Comparison of ENCODE assay signal across 8 cellular contexts in the genomic region with DNA sequence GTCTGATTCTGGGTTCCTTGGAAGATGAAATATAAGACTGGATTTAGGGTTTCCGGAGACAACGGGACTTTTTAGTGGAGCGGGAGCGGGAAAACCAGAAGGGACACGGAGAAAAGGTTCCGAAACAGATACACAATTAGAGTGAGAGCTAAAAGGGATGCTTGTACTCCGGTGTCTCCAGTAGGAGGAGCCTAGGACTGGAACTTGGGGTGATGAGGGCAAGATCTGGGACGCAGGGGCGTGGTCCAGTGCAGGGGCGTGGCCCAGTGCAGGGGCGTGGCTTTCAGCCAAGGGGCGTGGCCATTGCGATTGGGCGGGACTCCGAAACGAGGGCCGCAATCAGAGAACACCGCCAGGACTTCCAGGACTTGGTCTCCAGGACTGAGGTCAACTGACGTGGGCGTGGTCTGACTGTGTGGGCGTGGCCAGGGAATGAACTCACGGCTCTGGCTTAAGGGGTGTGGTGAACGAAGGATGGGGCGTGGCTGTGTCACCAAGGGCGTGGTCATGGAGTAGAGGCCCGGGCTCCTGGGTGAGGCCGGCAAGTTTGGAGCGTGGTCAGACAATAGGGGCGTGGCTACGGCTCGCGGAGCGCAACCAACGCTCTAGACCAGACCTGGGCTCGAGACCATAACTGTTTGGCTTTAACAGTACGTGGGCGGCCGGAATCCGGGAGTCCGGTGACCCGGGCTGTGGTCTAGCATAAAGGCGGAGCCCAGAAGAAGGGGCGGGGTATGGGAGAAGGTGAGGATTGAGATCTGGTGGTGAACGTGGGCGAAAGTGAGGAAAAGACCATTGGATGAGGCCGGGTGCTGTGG. TPM values are rescaled to one million over a fixed set of nuclear protein-coding genes. Genes with fewer than 3 reads are reported as not detected.
DNase-seq lines count a peak whose midpoint lies in the region; ATAC-seq and TF ChIP-seq lines count a peak whose summit lies in the region.

Gene DKKL1 (plus strand): TSS at position 613 of the 818 bp plus-strand sequence. CDS start 122 bp downstream, at position 735.

- TF ChIP-seq POLR2A in esophagus squamous epithelium (IDR thresholded peaks at IDR 0.05), result peak in 1 of 4 donors; percentile 59

- H3K4me1 ChIP-seq in esophagus squamous epithelium, result peaks cover 10 to 44% (median 15%) of the 10 kb centered on the region in 3 donors

- H3K27ac ChIP-seq in esophagus squamous epithelium, result peak within 1 kb of the TSS; percentile 72 to 94 (median 92)

- peaks cover 0 to 12% (median 0%) of the 10 kb centered on the region in 3 donors for H3K36me3 ChIP-seq in esophagus squamous epithelium

- H3K4me3 ChIP-seq in esophagus squamous epithelium, result peak within 1 kb of the TSS; percentile 37 to 81 (median 70)

- H3K27me3 ChIP-seq in esophagus squamous epithelium, result peaks cover 0 to 26% (median 0%) of the 10 kb centered on the region in 4 donors

- intact Hi-C loops in esophagus squamous epithelium (cut with DNase I), result no loop called here

- H3K9me3 ChIP-seq in esophagus squamous epithelium, result peaks cover 0 to 7% (median under 1%) of the 10 kb centered on the region in 3 donors

- DNase-seq in DMS 273 treated with DMSO at 0.1 percent for 48 hours (lab: John Stamatoyannopoulos, UW) (peak; percentile 90), NOMO-1 treated with dmso at 0.1 percent for 144 hours (lab: John Stamatoyannopoulos, UW; ENCODE audit: unreplicated experiment) (peak; percentile 90), activated T-cell treated with anti-CD3 and anti-CD28 coated beads for 48 hours (ENCODE audit: low read depth) (peak; percentile 82), esophagus squamous epithelium (lab: John Stamatoyannopoulos, UW) (peak; percentile 67), myocyte (ENCODE audit: low read depth) (peak; percentile 98), NCI-H1417 treated with DMSO at 0.1 percent for 48 hours (lab: John Stamatoyannopoulos, UW) (no peak)
- peak; percentile 53 for DNase-seq in stimulated activated CD8-positive, alpha-beta memory T cell treated with anti-CD3 and anti-CD28 coated beads, Interleukin-4, amount 100 ng/mL, for 24 hours (ENCODE audit: low read depth)

- ATAC-seq in HG02973 (IDR thresholded peaks at IDR 0.05; ENCODE audit: unreplicated experiment), result peak; percentile 58

- TF ChIP-seq CTCF in esophagus squamous epithelium (IDR thresholded peaks at IDR 0.05), result peak in 5 of 6 experiments; percentile 15 to 42 (median 35)

- 4 to 6% methylated on average over 38 to 39 of the region's 46 CpGs for WGBS in esophagus squamous epithelium, 2 donors

RNA-seq across cellular contexts. Expression of gene DKKL1, which starts in this region (rescaled TPM):
- not detected for total RNA-seq in esophagus squamous epithelium
- 0.36 and 2.4 TPM in 2 replicates for total RNA-seq in myocyte
- polyA plus RNA-seq in myocyte (2012), result 0.84 TPM

Comparison
In these comparisons a context has a peak if more than half of its experiments do, and no peak if none do; other contexts are left out.
1. Peak in DNase-seq, H3K4me3 ChIP-seq and H3K27ac ChIP-seq in esophagus squamous epithelium; RNA of the gene not detected or under 1 TPM.